Comparison of ENCODE assay signal across 1 cellular context in the genomic region with DNA sequence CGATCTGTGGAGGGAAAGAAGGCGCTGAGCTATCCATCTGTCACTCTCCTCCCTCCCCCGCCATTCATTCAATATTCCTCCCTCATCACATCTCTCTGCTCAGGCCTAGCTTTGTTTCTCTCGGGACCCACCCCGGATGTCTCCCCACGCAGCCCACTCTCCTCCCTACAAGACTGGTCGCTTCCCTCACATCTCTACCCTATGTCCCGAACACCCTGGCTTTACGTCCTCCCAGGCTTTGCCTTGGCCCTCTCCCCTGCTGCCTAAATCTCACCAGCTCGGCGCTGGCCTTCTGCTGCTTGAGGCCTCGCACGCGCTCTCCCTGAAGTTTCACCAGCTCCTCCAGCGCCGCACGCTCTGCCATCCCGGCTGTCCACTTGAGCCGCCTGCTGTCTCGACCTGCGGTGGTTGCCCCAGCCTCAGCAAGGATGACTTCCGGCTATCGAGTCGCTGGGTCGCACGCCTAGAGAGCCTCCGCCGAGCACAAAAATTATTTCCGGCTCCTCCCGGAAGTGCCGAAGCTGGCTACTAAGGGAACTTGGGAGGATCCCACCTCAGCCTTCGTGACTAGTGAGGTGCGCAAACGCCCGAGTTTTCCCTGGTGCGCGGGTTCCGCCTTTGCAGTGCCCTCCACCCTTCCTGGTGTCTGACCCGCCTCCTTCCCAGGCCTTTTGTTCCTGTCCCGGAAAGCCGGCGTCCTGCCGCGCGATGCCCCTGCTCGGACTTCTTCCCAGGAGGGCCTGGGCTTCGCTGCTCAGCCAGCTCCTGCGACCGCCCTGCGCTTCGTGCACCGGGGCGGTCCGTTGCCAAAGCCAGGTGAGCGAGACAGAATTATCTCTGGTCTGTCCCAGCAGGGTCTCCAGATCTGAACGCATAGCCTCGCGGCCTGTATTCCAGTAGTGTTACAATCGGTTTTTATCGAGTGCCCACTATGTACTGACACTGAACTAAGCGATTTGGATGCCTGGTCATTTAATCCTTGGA.
TF ChIP-seq lines count a peak whose summit lies in the region.

A gene with protein sequence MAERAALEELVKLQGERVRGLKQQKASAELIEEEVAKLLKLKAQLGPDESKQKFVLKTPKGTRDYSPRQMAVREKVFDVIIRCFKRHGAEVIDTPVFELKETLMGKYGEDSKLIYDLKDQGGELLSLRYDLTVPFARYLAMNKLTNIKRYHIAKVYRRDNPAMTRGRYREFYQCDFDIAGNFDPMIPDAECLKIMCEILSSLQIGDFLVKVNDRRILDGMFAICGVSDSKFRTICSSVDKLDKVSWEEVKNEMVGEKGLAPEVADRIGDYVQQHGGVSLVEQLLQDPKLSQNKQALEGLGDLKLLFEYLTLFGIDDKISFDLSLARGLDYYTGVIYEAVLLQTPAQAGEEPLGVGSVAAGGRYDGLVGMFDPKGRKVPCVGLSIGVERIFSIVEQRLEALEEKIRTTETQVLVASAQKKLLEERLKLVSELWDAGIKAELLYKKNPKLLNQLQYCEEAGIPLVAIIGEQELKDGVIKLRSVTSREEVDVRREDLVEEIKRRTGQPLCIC (minus strand): TSS at position 430 of the 984 bp plus-strand sequence. CDS start 66 bp downstream, at position 364.
A gene with protein sequence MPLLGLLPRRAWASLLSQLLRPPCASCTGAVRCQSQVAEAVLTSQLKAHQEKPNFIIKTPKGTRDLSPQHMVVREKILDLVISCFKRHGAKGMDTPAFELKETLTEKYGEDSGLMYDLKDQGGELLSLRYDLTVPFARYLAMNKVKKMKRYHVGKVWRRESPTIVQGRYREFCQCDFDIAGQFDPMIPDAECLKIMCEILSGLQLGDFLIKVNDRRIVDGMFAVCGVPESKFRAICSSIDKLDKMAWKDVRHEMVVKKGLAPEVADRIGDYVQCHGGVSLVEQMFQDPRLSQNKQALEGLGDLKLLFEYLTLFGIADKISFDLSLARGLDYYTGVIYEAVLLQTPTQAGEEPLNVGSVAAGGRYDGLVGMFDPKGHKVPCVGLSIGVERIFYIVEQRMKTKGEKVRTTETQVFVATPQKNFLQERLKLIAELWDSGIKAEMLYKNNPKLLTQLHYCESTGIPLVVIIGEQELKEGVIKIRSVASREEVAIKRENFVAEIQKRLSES (plus strand): TSS at position 515 of the 984 bp plus-strand sequence. CDS start 194 bp downstream, at position 709.

TF ChIP-seq in A549, 52 proteins besides CTCF, POLR2A, EP300 and RAD21 (continued from another document):
- TF ChIP-seq, protein P1, sequence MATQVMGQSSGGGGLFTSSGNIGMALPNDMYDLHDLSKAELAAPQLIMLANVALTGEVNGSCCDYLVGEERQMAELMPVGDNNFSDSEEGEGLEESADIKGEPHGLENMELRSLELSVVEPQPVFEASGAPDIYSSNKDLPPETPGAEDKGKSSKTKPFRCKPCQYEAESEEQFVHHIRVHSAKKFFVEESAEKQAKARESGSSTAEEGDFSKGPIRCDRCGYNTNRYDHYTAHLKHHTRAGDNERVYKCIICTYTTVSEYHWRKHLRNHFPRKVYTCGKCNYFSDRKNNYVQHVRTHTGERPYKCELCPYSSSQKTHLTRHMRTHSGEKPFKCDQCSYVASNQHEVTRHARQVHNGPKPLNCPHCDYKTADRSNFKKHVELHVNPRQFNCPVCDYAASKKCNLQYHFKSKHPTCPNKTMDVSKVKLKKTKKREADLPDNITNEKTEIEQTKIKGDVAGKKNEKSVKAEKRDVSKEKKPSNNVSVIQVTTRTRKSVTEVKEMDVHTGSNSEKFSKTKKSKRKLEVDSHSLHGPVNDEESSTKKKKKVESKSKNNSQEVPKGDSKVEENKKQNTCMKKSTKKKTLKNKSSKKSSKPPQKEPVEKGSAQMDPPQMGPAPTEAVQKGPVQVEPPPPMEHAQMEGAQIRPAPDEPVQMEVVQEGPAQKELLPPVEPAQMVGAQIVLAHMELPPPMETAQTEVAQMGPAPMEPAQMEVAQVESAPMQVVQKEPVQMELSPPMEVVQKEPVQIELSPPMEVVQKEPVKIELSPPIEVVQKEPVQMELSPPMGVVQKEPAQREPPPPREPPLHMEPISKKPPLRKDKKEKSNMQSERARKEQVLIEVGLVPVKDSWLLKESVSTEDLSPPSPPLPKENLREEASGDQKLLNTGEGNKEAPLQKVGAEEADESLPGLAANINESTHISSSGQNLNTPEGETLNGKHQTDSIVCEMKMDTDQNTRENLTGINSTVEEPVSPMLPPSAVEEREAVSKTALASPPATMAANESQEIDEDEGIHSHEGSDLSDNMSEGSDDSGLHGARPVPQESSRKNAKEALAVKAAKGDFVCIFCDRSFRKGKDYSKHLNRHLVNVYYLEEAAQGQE (IDR thresholded peaks at IDR 0.05) = no peak
- TF ChIP-seq MAZ (IDR thresholded peaks at IDR 0.05; ENCODE audit: borderline replicate concordance, low read depth, low read length) = 0 out of 2 replicates have a peak, but pooled peaks have one; percentile 26
- no peak for TF ChIP-seq ZNF302 (CRISPR knock-in tag; IDR thresholded peaks at IDR 0.05)
- TF ChIP-seq JUN (IDR thresholded peaks at IDR 0.05) = peak; percentile 89 to 90; a peak in 4 of 5 replicates
- TF ChIP-seq ESRRA (IDR thresholded peaks at IDR 0.05; ENCODE audit: borderline replicate concordance, low read length) = no peak
- no peak for TF ChIP-seq FOSB (CRISPR knock-in tag; IDR thresholded peaks at IDR 0.05)
- TF ChIP-seq GATA3 (IDR thresholded peaks at IDR 0.05; ENCODE audit: borderline replicate concordance) = no peak
- peak; percentile 13; the same call in 1 of the 2 replicates for TF ChIP-seq RFX5 (IDR thresholded peaks at IDR 0.05)
- no peak for TF ChIP-seq CHD4 (IDR thresholded peaks at IDR 0.05; ENCODE audit: borderline replicate concordance)
- no peak for TF ChIP-seq EHMT2 (IDR thresholded peaks at IDR 0.05; ENCODE audit: low read depth)
- no peak for TF ChIP-seq SREBF2 (IDR thresholded peaks at IDR 0.05)
- no peak for TF ChIP-seq HDAC2 (IDR thresholded peaks at IDR 0.05)
- TF ChIP-seq HOXA7 (CRISPR knock-in tag; IDR thresholded peaks at IDR 0.05) = no peak
- TF ChIP-seq, protein P2, sequence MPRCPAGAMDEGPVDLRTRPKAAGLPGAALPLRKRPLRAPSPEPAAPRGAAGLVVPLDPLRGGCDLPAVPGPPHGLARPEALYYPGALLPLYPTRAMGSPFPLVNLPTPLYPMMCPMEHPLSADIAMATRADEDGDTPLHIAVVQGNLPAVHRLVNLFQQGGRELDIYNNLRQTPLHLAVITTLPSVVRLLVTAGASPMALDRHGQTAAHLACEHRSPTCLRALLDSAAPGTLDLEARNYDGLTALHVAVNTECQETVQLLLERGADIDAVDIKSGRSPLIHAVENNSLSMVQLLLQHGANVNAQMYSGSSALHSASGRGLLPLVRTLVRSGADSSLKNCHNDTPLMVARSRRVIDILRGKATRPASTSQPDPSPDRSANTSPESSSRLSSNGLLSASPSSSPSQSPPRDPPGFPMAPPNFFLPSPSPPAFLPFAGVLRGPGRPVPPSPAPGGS (IDR thresholded peaks at IDR 0.05) = peak; percentile 91; the same call in 2 of the 3 replicates
- TF ChIP-seq ZC3H11A (IDR thresholded peaks at IDR 0.05) = no peak
- TF ChIP-seq NFE2L2 (conservative IDR thresholded peaks at IDR 0.05; ENCODE audit: low read length) = no peak
- TF ChIP-seq, protein P3, sequence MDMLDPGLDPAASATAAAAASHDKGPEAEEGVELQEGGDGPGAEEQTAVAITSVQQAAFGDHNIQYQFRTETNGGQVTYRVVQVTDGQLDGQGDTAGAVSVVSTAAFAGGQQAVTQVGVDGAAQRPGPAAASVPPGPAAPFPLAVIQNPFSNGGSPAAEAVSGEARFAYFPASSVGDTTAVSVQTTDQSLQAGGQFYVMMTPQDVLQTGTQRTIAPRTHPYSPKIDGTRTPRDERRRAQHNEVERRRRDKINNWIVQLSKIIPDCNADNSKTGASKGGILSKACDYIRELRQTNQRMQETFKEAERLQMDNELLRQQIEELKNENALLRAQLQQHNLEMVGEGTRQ (IDR thresholded peaks at IDR 0.05) = no peak
- TF ChIP-seq, protein P4, sequence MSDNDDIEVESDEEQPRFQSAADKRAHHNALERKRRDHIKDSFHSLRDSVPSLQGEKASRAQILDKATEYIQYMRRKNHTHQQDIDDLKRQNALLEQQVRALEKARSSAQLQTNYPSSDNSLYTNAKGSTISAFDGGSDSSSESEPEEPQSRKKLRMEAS (IDR thresholded peaks at IDR 0.05) = peak; percentile 78
- 0 out of 2 replicates have a peak, but pooled peaks have one; percentile 33 for TF ChIP-seq BHLHE40 (IDR thresholded peaks at IDR 0.05; ENCODE audit: low read depth, low read length)
- no peak for TF ChIP-seq HEYL (CRISPR knock-in tag; IDR thresholded peaks at IDR 0.05)
- TF ChIP-seq ZFP36 (IDR thresholded peaks at IDR 0.05; ENCODE audit: borderline replicate concordance, partially characterized antibody) = no peak
- no peak for TF ChIP-seq HOXB5 (CRISPR knock-in tag; IDR thresholded peaks at IDR 0.05)
- TF ChIP-seq, protein P5, sequence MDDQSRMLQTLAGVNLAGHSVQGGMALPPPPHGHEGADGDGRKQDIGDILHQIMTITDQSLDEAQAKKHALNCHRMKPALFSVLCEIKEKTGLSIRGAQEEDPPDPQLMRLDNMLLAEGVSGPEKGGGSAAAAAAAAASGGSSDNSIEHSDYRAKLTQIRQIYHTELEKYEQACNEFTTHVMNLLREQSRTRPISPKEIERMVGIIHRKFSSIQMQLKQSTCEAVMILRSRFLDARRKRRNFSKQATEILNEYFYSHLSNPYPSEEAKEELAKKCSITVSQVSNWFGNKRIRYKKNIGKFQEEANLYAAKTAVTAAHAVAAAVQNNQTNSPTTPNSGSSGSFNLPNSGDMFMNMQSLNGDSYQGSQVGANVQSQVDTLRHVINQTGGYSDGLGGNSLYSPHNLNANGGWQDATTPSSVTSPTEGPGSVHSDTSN (IDR thresholded peaks at IDR 0.05) = no peak
- 0 out of 3 replicates have a peak, but pooled peaks have one; percentile 22 for TF ChIP-seq SMC3 (IDR thresholded peaks at IDR 0.05)
- TF ChIP-seq CEBPB (IDR thresholded peaks at IDR 0.05) = no peak
- no peak for TF ChIP-seq EHF (CRISPR knock-in tag; IDR thresholded peaks at IDR 0.05)
- no peak for TF ChIP-seq ZSCAN20 (CRISPR knock-in tag; IDR thresholded peaks at IDR 0.05)
- TF ChIP-seq NR3C1 (IDR thresholded peaks at IDR 0.05) = no peak
- TF ChIP-seq MAFK (IDR thresholded peaks at IDR 0.05; ENCODE audit: partially characterized antibody) = no peak
- TF ChIP-seq, protein P6, sequence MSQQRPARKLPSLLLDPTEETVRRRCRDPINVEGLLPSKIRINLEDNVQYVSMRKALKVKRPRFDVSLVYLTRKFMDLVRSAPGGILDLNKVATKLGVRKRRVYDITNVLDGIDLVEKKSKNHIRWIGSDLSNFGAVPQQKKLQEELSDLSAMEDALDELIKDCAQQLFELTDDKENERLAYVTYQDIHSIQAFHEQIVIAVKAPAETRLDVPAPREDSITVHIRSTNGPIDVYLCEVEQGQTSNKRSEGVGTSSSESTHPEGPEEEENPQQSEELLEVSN (IDR thresholded peaks at IDR 0.05; ENCODE audit: borderline replicate concordance, low read depth) = peak; percentile 40; the same call in 1 of the 2 replicates
- TF ChIP-seq RARB (CRISPR knock-in tag; IDR thresholded peaks at IDR 0.05) = no peak
- no peak for TF ChIP-seq POLR2AphosphoS2 (conservative IDR thresholded peaks at IDR 0.05; ENCODE audit: low read length)
- no peak for TF ChIP-seq CBX8 (IDR thresholded peaks at IDR 0.05)
- TF ChIP-seq, protein P7, sequence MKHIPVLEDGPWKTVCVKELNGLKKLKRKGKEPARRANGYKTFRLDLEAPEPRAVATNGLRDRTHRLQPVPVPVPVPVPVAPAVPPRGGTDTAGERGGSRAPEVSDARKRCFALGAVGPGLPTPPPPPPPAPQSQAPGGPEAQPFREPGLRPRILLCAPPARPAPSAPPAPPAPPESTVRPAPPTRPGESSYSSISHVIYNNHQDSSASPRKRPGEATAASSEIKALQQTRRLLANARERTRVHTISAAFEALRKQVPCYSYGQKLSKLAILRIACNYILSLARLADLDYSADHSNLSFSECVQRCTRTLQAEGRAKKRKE (CRISPR knock-in tag; IDR thresholded peaks at IDR 0.05; ENCODE audit: low read depth) = no peak
- TF ChIP-seq RCOR1 (IDR thresholded peaks at IDR 0.05; ENCODE audit: low read depth, low read length) = no peak
- TF ChIP-seq, protein P8, sequence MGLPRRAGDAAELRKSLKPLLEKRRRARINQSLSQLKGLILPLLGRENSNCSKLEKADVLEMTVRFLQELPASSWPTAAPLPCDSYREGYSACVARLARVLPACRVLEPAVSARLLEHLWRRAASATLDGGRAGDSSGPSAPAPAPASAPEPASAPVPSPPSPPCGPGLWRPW (IDR thresholded peaks at IDR 0.05) = no peak
- TF ChIP-seq, protein P9, sequence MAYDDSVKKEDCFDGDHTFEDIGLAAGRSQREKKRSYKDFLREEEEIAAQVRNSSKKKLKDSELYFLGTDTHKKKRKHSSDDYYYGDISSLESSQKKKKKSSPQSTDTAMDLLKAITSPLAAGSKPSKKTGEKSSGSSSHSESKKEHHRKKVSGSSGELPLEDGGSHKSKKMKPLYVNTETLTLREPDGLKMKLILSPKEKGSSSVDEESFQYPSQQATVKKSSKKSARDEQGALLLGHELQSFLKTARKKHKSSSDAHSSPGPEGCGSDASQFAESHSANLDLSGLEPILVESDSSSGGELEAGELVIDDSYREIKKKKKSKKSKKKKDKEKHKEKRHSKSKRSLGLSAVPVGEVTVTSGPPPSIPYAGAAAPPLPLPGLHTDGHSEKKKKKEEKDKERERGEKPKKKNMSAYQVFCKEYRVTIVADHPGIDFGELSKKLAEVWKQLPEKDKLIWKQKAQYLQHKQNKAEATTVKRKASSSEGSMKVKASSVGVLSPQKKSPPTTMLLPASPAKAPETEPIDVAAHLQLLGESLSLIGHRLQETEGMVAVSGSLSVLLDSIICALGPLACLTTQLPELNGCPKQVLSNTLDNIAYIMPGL (CRISPR knock-in tag; IDR thresholded peaks at IDR 0.05; ENCODE audit: borderline replicate concordance) = no peak
- no peak for TF ChIP-seq TP53 (CRISPR knock-in tag; IDR thresholded peaks at IDR 0.05)
- TF ChIP-seq PHF8 (IDR thresholded peaks at IDR 0.05; ENCODE audit: borderline replicate concordance, low read depth) = peak; percentile 56; the same call in 1 of the 2 replicates
- no peak for TF ChIP-seq JUNB (IDR thresholded peaks at IDR 0.05)
- TF ChIP-seq, protein P10, sequence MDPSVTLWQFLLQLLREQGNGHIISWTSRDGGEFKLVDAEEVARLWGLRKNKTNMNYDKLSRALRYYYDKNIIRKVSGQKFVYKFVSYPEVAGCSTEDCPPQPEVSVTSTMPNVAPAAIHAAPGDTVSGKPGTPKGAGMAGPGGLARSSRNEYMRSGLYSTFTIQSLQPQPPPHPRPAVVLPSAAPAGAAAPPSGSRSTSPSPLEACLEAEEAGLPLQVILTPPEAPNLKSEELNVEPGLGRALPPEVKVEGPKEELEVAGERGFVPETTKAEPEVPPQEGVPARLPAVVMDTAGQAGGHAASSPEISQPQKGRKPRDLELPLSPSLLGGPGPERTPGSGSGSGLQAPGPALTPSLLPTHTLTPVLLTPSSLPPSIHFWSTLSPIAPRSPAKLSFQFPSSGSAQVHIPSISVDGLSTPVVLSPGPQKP (IDR thresholded peaks at IDR 0.05; ENCODE audit: low read depth, low read length) = no peak
- no peak for TF ChIP-seq TFCP2L1 (CRISPR knock-in tag; IDR thresholded peaks at IDR 0.05)
